In genomic region chr1:111755321-111756123, GRCh38 we compare ENCODE assay signal across 1 cellular context.
TF ChIP-seq lines count a peak whose summit lies in the region.

TSS of gene DDX20 (plus strand) at chr1:111755901. CDS start at chr1:111755925, 24 bp downstream.

TF ChIP-seq in H1, 55 proteins besides CTCF, POLR2A, EP300 and RAD21 (continued from another document):
- TF ChIP-seq ATF2 (IDR thresholded peaks at IDR 0.05; ENCODE audit: low read length) (no peak; the same call in 1 of the 2 replicates), USF2 (IDR thresholded peaks at IDR 0.05; ENCODE audit: low read length) (no peak), SUZ12 (IDR thresholded peaks at IDR 0.05; ENCODE audit: low read length) (no peak), KDM4A (IDR thresholded peaks at IDR 0.05; ENCODE audit: low read depth, low read length, severe bottlenecking) (peak; percentile 82), ASH2L (IDR thresholded peaks at IDR 0.05; ENCODE audit: low read length) (peak; percentile 71), BRCA1 (IDR thresholded peaks at IDR 0.05; ENCODE audit: low read depth, low read length) (peak; percentile 83), KDM1A (IDR thresholded peaks at IDR 0.05; ENCODE audit: borderline replicate concordance, low read length) (no peak), RNF2 (IDR thresholded peaks at IDR 0.05; ENCODE audit: borderline replicate concordance, low read depth, low read length, missing control alignments, poor library complexity, severe bottlenecking) (no peak), YY1 (IDR thresholded peaks at IDR 0.05; ENCODE audit: low read depth, low read length) (peak; percentile 92), JUN (IDR thresholded peaks at IDR 0.05; ENCODE audit: low read depth, low read length) (no peak), POLR2AphosphoS5 (IDR thresholded peaks at IDR 0.05; ENCODE audit: low read depth, low read length) (peak; percentile 92), SP1 (IDR thresholded peaks at IDR 0.05; ENCODE audit: low read depth, low read length) (peak; percentile 91), CHD2 (IDR thresholded peaks at IDR 0.05; ENCODE audit: low read length) (peak; percentile 96), SRF (IDR thresholded peaks at IDR 0.05; ENCODE audit: low read depth, low read length) (no peak), SP2 (IDR thresholded peaks at IDR 0.05; ENCODE audit: low read length) (no peak), SIN3A (conservative IDR thresholded peaks at IDR 0.05 in 1 of 2, IDR thresholded peaks at IDR 0.05 in 1 of 2; ENCODE audit: low read depth in 1 of 2, low read length in 2 of 2) (peak; percentile 74 to 95; a peak in 2 of 4 replicates), BACH1 (IDR thresholded peaks at IDR 0.05; ENCODE audit: low read length) (no peak), HDAC2 (IDR thresholded peaks at IDR 0.05; ENCODE audit: borderline replicate concordance in 1 of 2, low read depth in 2 of 2, low read length in 2 of 2) (0 out of 4 replicates have a peak, but pooled peaks of 1 of the 2 experiments have one; percentile 47), TEAD4 (IDR thresholded peaks at IDR 0.05; ENCODE audit: low read depth, low read length) (no peak), NANOG (IDR thresholded peaks at IDR 0.05; ENCODE audit: insufficient read depth, low read depth, low read length, poor library complexity, severe bottlenecking) (no peak), EZH2 (IDR thresholded peaks at IDR 0.05; ENCODE audit: low read depth, low read length, severe bottlenecking) (no peak), NRF1 (IDR thresholded peaks at IDR 0.05; ENCODE audit: low read depth, low read length) (no peak), GTF2F1 (IDR thresholded peaks at IDR 0.05; ENCODE audit: borderline replicate concordance, low read depth, low read length) (no peak), CHD7 (IDR thresholded peaks at IDR 0.05; ENCODE audit: insufficient replicate concordance, low read length) (no peak), CHD1 (IDR thresholded peaks at IDR 0.05; ENCODE audit: low read depth, low read length) (no peak), TAF7 (optimal IDR thresholded peaks at IDR 0.05; ENCODE audit: borderline replicate concordance, low read depth, low read length) (peak; percentile 95), E2F6 (IDR thresholded peaks at IDR 0.05) (peak; percentile 66), TBP (IDR thresholded peaks at IDR 0.05; ENCODE audit: low read depth, low read length) (peak; percentile 83; the same call in 1 of the 2 replicates), SP4 (IDR thresholded peaks at IDR 0.05; ENCODE audit: low read length) (peak; percentile 47; the same call in 1 of the 2 replicates), CBX8 (IDR thresholded peaks at IDR 0.05; ENCODE audit: borderline replicate concordance, low read depth, low read length) (no peak), HDAC6 (IDR thresholded peaks at IDR 0.05; ENCODE audit: low read depth, low read length) (no peak), CTBP2 (IDR thresholded peaks at IDR 0.05; ENCODE audit: borderline replicate concordance, insufficient read depth, insufficient read length, low read length) (no peak), RXRA (IDR thresholded peaks at IDR 0.05; ENCODE audit: insufficient read depth, low read depth, low read length) (no peak), PHF8 (conservative IDR thresholded peaks at IDR 0.05; ENCODE audit: low read depth, low read length) (peak; percentile 90), MAX (IDR thresholded peaks at IDR 0.05) (peak; percentile 81), FOSL1 (IDR thresholded peaks at IDR 0.05; ENCODE audit: insufficient read depth, low read depth, low read length) (no peak)
